In the genomic region with DNA sequence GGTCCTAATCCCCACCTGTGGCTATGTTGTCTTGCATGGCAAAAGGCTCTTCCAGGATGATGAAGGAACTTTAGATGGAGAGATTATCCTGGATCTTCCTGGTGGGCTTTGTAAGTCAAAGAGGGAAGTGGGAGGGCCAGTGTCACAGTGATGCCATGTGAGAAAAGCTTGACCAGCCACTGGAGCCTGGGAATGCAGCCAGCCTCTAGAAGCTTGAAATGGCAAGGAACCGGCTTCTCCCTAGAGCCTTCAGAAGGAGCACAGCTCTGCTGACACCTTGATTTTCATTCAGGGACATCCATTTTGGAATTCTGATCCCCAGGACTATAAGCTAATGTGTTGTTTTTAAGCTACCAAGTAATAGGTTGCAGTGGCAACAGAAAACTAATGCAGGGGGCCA, we compare ENCODE assay signal across 28 cellular contexts. TPM values are rescaled to one million over a fixed set of nuclear protein-coding genes. Genes with fewer than 3 reads are reported as not detected.
"Had no signal": no experiment of that assay in that cellular context is flagged by ENCODE, and none has a peak within 500 bp of the region (broad histone marks: within the 10 kb centered on the region; RNA-seq: fewer than 3 reads in every experiment).

No MANE protein-coding gene starts in this region.

- H3K27ac ChIP-seq: colonic mucosa, epithelial cell of prostate, esophagus squamous epithelium, left lung, lower lobe of right lung, right lobe of liver, upper lobe of left lung, vagina, VCaP had no signal

- FAIRE-seq: endometrium, frontal cortex, islet of Langerhans had no signal

- H3K4me1 Mint-ChIP-seq: activated naive CD4-positive, alpha-beta T cell treated with anti-CD3 and anti-CD28 coated beads, Interleukin-2, amount 10 ng/mL, durations not matched to agents 7 days and 5 days had no signal

- H3K27me3 ChIP-seq: colonic mucosa, esophagus squamous epithelium, left lung, right lobe of liver, upper lobe of left lung, vagina had no signal

- H3K4me3 ChIP-seq: colonic mucosa, esophagus squamous epithelium, left lung, lower lobe of right lung, mucosa of descending colon, right lobe of liver, upper lobe of left lung, vagina had no signal

- H3K9me3 Mint-ChIP-seq: natural killer cell treated with Interleukin-12 subunit alpha and Interleukin-12 subunit beta and Interleukin-15 and Interleukin-18, amount 100 ng/mL, for 72 hours; stimulated activated naive CD8-positive, alpha-beta T cell treated with anti-CD3 and anti-CD28 coated beads, Interleukin-15, Interleukin-2, amounts not matched to agents 100 ng/mL and 50 ng/mL, for 24 hours had no signal

- ATAC-seq: left lung; lower lobe of right lung; mucosa of descending colon; natural killer cell treated with Interleukin-12 subunit alpha and Interleukin-12 subunit beta and Interleukin-15 and Interleukin-18, amount 100 ng/mL, for 72 hours; right lobe of liver had no signal

- H3K9me3 ChIP-seq: colonic mucosa, esophagus squamous epithelium, left lung, lower lobe of right lung, mucosa of descending colon, right lobe of liver, upper lobe of left lung, vagina had no signal

- H3K27me3 Mint-ChIP-seq: activated CD4-positive, alpha-beta memory T cell treated with anti-CD3 and anti-CD28 coated beads for 36 hours; activated T-cell treated with anti-CD3 and anti-CD28 coated beads, Interleukin-2, amount 50 U/mL, for 24 hours had no signal

- H3K4me3 Mint-ChIP-seq: activated CD4-positive, alpha-beta memory T cell treated with anti-CD3 and anti-CD28 coated beads for 36 hours; activated naive CD4-positive, alpha-beta T cell treated with anti-CD3 and anti-CD28 coated beads, Interleukin-2, amount 10 ng/mL, durations not matched to agents 7 days and 5 days; activated T-cell treated with anti-CD3 and anti-CD28 coated beads, Interleukin-2, amount 50 U/mL, for 24 hours; natural killer cell treated with Interleukin-12 subunit alpha and Interleukin-12 subunit beta and Interleukin-15 and Interleukin-18, amount 100 ng/mL, for 72 hours; stimulated activated naive CD8-positive, alpha-beta T cell treated with anti-CD3 and anti-CD28 coated beads, Interleukin-15, Interleukin-2, amounts not matched to agents 100 ng/mL and 50 ng/mL, for 24 hours had no signal

- H3K4me1 ChIP-seq: colonic mucosa, left lung, lower lobe of right lung, right lobe of liver, vagina had no signal

- H3K36me3 ChIP-seq: lower lobe of right lung, right lobe of liver, upper lobe of left lung had no signal

- H3K27ac Mint-ChIP-seq: activated CD4-positive, alpha-beta memory T cell treated with anti-CD3 and anti-CD28 coated beads for 36 hours; activated naive CD4-positive, alpha-beta T cell treated with anti-CD3 and anti-CD28 coated beads, Interleukin-2, amount 10 ng/mL, durations not matched to agents 7 days and 5 days; activated T-cell treated with anti-CD3 and anti-CD28 coated beads, Interleukin-2, amount 50 U/mL, for 24 hours; natural killer cell treated with Interleukin-12 subunit alpha and Interleukin-12 subunit beta and Interleukin-15 and Interleukin-18, amount 100 ng/mL, for 72 hours; progenitor cell of endocrine pancreas; stimulated activated naive CD8-positive, alpha-beta T cell treated with anti-CD3 and anti-CD28 coated beads, Interleukin-15, Interleukin-2, amounts not matched to agents 100 ng/mL and 50 ng/mL, for 24 hours had no signal

- H3K36me3 Mint-ChIP-seq: activated CD4-positive, alpha-beta memory T cell treated with anti-CD3 and anti-CD28 coated beads for 36 hours; natural killer cell treated with Interleukin-12 subunit alpha and Interleukin-12 subunit beta and Interleukin-15 and Interleukin-18, amount 100 ng/mL, for 72 hours had no signal

- DNase-seq: activated CD4-positive, alpha-beta memory T cell treated with anti-CD3 and anti-CD28 coated beads for 36 hours; activated CD4-positive, alpha-beta T cell treated with anti-CD3 and anti-CD28 coated beads for 4 hours; activated CD8-positive, alpha-beta memory T cell treated with anti-CD3 and anti-CD28 coated beads, Interleukin-2, amount 50 U/mL, for 4 hours; activated gamma-delta T cell; activated naive CD4-positive, alpha-beta T cell treated with anti-CD3 and anti-CD28 coated beads, Interleukin-2, amount 10 ng/mL, durations not matched to agents 7 days and 5 days; activated T-cell treated with anti-CD3 and anti-CD28 coated beads, Interleukin-2, amount 50 U/mL, for 24 hours; colonic mucosa; effector CD8-positive, alpha-beta T cell; esophagus squamous epithelium; glutamatergic neuron; left lung; lower lobe of right lung; mesendoderm; mucosa of descending colon; right lobe of liver; stimulated activated CD4-positive, alpha-beta T cell treated with anti-CD3 and anti-CD28 coated beads, Interleukin-12 subunit alpha, Interleukin-12 subunit beta, amount 100 ng/mL, for 4 hours; stimulated activated CD4-positive, alpha-beta T cell treated with anti-CD3 and anti-CD28 coated beads, Interleukin-4, amount 100 ng/mL, for 1 hour; T-helper 1 cell; upper lobe of left lung had no signal

RNA-seq across cellular contexts. Expression of gene CLEC3B, which starts 58.3 kb away (rescaled TPM):
- total RNA-seq: activated CD4-positive, alpha-beta memory T cell treated with anti-CD3 and anti-CD28 coated beads for 36 hours; natural killer cell treated with Interleukin-12 subunit alpha and Interleukin-12 subunit beta and Interleukin-15 and Interleukin-18, amount 100 ng/mL, for 72 hours; progenitor cell of endocrine pancreas had no signal
